ENCODE assay signal across 22 cellular contexts in the genomic region with DNA sequence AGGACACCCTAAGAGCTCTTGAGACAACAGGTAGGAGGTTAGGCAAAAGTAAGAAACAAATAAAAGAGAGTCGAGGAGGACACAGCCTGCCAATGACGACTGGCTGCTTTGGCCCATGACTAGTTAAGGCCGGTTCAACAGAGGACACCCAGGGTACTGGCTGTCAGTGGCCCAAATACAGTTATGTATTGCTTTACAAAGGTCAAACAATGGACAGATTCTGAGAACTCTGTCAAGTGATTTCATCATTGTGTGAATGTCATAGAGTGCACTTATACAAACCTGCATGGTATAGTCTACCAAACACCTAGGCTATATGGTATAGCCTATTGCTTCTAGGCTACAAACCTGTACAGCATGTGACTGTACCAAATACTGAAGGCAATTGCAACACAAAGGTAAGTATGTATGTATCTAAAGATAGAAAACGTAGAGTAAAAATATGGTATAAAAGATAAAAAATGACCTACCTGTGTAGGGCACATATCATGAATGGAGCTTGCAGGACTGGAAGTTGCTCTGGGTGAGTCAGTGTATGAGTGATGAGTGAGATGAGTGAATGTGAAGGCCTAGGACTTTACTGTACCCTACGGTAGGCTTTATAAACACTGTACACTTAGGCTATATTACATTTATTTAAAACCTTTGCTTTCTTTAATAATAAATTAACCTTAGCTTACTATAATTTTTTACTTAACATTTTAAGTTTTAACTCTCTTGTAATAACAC.
"Had no signal": no experiment of that assay in that cellular context is flagged by ENCODE, and none has a peak within 500 bp of the region (broad histone marks: within the 10 kb centered on the region; RNA-seq: fewer than 3 reads in every experiment).

No MANE protein-coding gene starts in this region.

- ATAC-seq: gastroesophageal sphincter; left lung; lower lobe of right lung; natural killer cell treated with Interleukin-12 subunit alpha and Interleukin-12 subunit beta and Interleukin-15 and Interleukin-18, amount 100 ng/mL, for 72 hours; sciatic nerve; stimulated activated memory B cell treated with anti-CD40 and anti-IgM and Interleukin-4, amounts not matched to agents 10 μg/mL and 1 μg/mL and 100 μg/mL, for 72 hours had no signal

- DNase-seq: effector CD4-positive, alpha-beta T cell; endodermal cell; glutamatergic neuron; immature natural killer cell; left lung; lower lobe of right lung; mesenchymal stem cell; midbrain; spleen; stimulated activated CD4-positive, alpha-beta T cell treated with anti-CD3 and anti-CD28 coated beads, Interleukin-15, amount 100 ng/mL, for 24 hours; stimulated activated CD4-positive, alpha-beta T cell treated with anti-CD3 and anti-CD28 coated beads, Interleukin-1b, Interleukin-23, amount 100 ng/mL, for 48 hours; stimulated activated CD4-positive, alpha-beta T cell treated with anti-CD3 and anti-CD28 coated beads, Interleukin-4, amount 100 ng/mL, for 24 hours; tibial artery; upper lobe of left lung; uterus had no signal

- H3K4me3 ChIP-seq: coronary artery, esophagus muscularis mucosa, gastroesophageal sphincter, left lung, lower lobe of right lung, prostate gland, spleen, tibial artery, upper lobe of left lung, uterus had no signal
